Comparison of ENCODE assay signal across 1 cellular context in genomic region chr16:68732068-68732680, GRCh38.
A peak's percentile ranks its signal among the peaks of the same experiment; 100 is the strongest.
TF ChIP-seq lines count a peak whose summit lies in the region.

No MANE protein-coding gene starts in this region.

TF ChIP-seq in HEK293, 187 proteins besides CTCF, POLR2A, EP300 and RAD21 (continued from another document):
- TF ChIP-seq PRDM10 (tag by site-specific recombination; IDR thresholded peaks at IDR 0.05), result 0 out of 2 replicates have a peak, but pooled peaks have one; percentile 64
- no peak for TF ChIP-seq ZNF169 (tag by site-specific recombination; IDR thresholded peaks at IDR 0.05)
- no peak for TF ChIP-seq ZNF280C (tag by site-specific recombination; IDR thresholded peaks at IDR 0.05)
- no peak for TF ChIP-seq ZNF148 (tag by site-specific recombination; IDR thresholded peaks at IDR 0.05; ENCODE audit: borderline replicate concordance)
- TF ChIP-seq FEZF1 (tag by site-specific recombination; IDR thresholded peaks at IDR 0.05), result no peak
- TF ChIP-seq SP3 (tag by site-specific recombination; IDR thresholded peaks at IDR 0.05), result peak; percentile 16; the same call in 1 of the 2 replicates
- TF ChIP-seq ZNF600 (tag by site-specific recombination; IDR thresholded peaks at IDR 0.05), result 0 out of 2 replicates have a peak, but pooled peaks have one; percentile 24
- TF ChIP-seq ZNF548 (tag by site-specific recombination; IDR thresholded peaks at IDR 0.05), result no peak
- no peak for TF ChIP-seq PBX3 (CRISPR knock-in tag; IDR thresholded peaks at IDR 0.05)
- TF ChIP-seq ZNF664 (tag by site-specific recombination; IDR thresholded peaks at IDR 0.05), result no peak
- TF ChIP-seq ZIC2 (tag by site-specific recombination; IDR thresholded peaks at IDR 0.05), result no peak; the same call in 1 of the 2 replicates
- TF ChIP-seq OSR2 (tag by site-specific recombination; IDR thresholded peaks at IDR 0.05), result peak; percentile 57
- peak; percentile 49; the same call in 1 of the 2 replicates for TF ChIP-seq KLF8 (tag by site-specific recombination; IDR thresholded peaks at IDR 0.05)
- TF ChIP-seq ZBTB21 (tag by site-specific recombination; IDR thresholded peaks at IDR 0.05), result no peak
- TF ChIP-seq ZNF366 (tag by site-specific recombination; conservative IDR thresholded peaks at IDR 0.05), result no peak
- peak; percentile 96 for TF ChIP-seq KLF1 (tag by site-specific recombination; IDR thresholded peaks at IDR 0.05)
- TF ChIP-seq ZNF660 (tag by site-specific recombination; IDR thresholded peaks at IDR 0.05), result peak; percentile 40; the same call in 1 of the 2 replicates
- no peak for TF ChIP-seq ZFP3 (tag by site-specific recombination; IDR thresholded peaks at IDR 0.05; ENCODE audit: low read depth)
- TF ChIP-seq ZNF585B (tag by site-specific recombination; IDR thresholded peaks at IDR 0.05), result no peak
- TF ChIP-seq ZNF398 (tag by site-specific recombination; IDR thresholded peaks at IDR 0.05), result 0 out of 2 replicates have a peak, but pooled peaks have one; percentile 11
- no peak for TF ChIP-seq ZNF19 (tag by site-specific recombination; IDR thresholded peaks at IDR 0.05; ENCODE audit: low read depth)
- 0 out of 2 replicates have a peak, but pooled peaks have one; percentile 26 for TF ChIP-seq ZNF335 (tag by site-specific recombination; conservative IDR thresholded peaks at IDR 0.05)
- no peak for TF ChIP-seq ZNF571 (tag by site-specific recombination; IDR thresholded peaks at IDR 0.05)
- TF ChIP-seq ZNF544 (tag by site-specific recombination; IDR thresholded peaks at IDR 0.05), result no peak
- TF ChIP-seq PRDM4 (tag by site-specific recombination; IDR thresholded peaks at IDR 0.05), result peak; percentile 62; the same call in 1 of the 2 replicates
- peak; percentile 65; the same call in 1 of the 2 replicates for TF ChIP-seq ZNF561 (tag by site-specific recombination; IDR thresholded peaks at IDR 0.05; ENCODE audit: borderline replicate concordance)
- 0 out of 2 replicates have a peak, but pooled peaks have one; percentile 27 for TF ChIP-seq MZF1 (tag by site-specific recombination; IDR thresholded peaks at IDR 0.05; ENCODE audit: borderline replicate concordance)
- peak; percentile 54 for TF ChIP-seq KLF9 (tag by site-specific recombination; IDR thresholded peaks at IDR 0.05; ENCODE audit: low read depth)
- no peak for TF ChIP-seq ZNF175 (tag by site-specific recombination; IDR thresholded peaks at IDR 0.05)
- TF ChIP-seq HOXC10 (CRISPR knock-in tag; IDR thresholded peaks at IDR 0.05), result no peak
- no peak for TF ChIP-seq ZNF513 (tag by site-specific recombination; IDR thresholded peaks at IDR 0.05)
- no peak for TF ChIP-seq ZBTB44 (tag by site-specific recombination; IDR thresholded peaks at IDR 0.05)
- 0 out of 2 replicates have a peak, but pooled peaks have one; percentile 27 for TF ChIP-seq IKZF3 (tag by site-specific recombination; IDR thresholded peaks at IDR 0.05)
- TF ChIP-seq GLIS1 (tag by site-specific recombination; IDR thresholded peaks at IDR 0.05), result no peak
- TF ChIP-seq PRDM6 (tag by site-specific recombination; IDR thresholded peaks at IDR 0.05), result no peak
- no peak for TF ChIP-seq ZNF626 (tag by site-specific recombination; IDR thresholded peaks at IDR 0.05)
- TF ChIP-seq ZSCAN16 (tag by site-specific recombination; IDR thresholded peaks at IDR 0.05), result peak; percentile 69; the same call in 1 of the 2 replicates
- TF ChIP-seq ZBTB26 (tag by site-specific recombination; optimal IDR thresholded peaks at IDR 0.05), result no peak
